In the genomic region with DNA sequence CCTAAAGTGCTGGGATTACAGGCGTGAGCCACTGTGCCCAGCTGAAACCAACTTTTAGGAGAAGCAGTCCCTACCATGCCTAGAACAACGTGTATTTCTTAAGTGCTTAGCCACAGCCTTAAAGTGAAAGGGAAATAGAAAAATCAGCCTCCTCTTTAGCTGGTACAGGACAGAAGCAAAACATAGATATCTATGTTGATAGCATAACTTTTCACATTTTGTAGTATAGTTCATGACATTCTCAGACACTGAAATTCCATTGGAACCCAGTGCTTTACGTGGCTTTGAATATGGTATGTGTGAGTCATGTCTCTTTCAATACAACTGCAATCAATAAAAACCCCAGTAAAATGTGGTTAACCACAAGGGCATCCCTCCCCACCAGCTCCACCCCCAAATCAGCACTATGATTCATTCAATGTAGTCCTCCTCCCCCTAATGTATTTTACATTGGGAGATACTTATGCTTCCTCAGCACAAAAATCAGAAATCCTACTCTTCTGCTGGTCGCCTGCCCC, we compare ENCODE assay signal across 8 cellular contexts. TPM values are rescaled to one million over a fixed set of nuclear protein-coding genes. Genes with fewer than 3 reads are reported as not detected.
A peak's percentile ranks its signal among the peaks of the same experiment; 100 is the strongest.
DNase-seq lines count a peak whose midpoint lies in the region; ATAC-seq and TF ChIP-seq lines count a peak whose summit lies in the region.

No MANE protein-coding gene starts in this region.

- peaks cover 44% of the 10 kb centered on the region for H3K27me3 Mint-ChIP-seq in activated T-helper 17 cell treated with anti-CD3 and anti-CD28 coated beads, Interleukin-2, amount 50 U/mL, for 72 hours
- H3K27me3 Mint-ChIP-seq in mesothelial cell of epicardium (ENCODE audit: low read depth) (no peaks in the 10 kb centered on the region), WTC11 (ENCODE audit: low read depth) (no peaks in the 10 kb centered on the region)

- no peaks in the 10 kb centered on the region for H3K9me3 Mint-ChIP-seq in activated T-helper 17 cell treated with anti-CD3 and anti-CD28 coated beads, Interleukin-2, amount 50 U/mL, for 72 hours
- no peaks in the 10 kb centered on the region for H3K9me3 Mint-ChIP-seq in mesothelial cell of epicardium
- no peaks in the 10 kb centered on the region for H3K9me3 Mint-ChIP-seq in WTC11

- intact Hi-C loops in heart left ventricle (cut with DNase I): no loop called here

- H3K4me3 Mint-ChIP-seq in activated T-helper 17 cell treated with anti-CD3 and anti-CD28 coated beads, Interleukin-2, amount 50 U/mL, for 72 hours: peak overlapping the region; percentile 44
- H3K4me3 Mint-ChIP-seq in mesothelial cell of epicardium: no peak overlapping the region
- H3K4me3 Mint-ChIP-seq in WTC11: no peak overlapping the region

- POLR2A ChIA-PET in WTC11 (lab: Charles Lee): no interaction called here

- TF ChIP-seq POLR2A in heart left ventricle (IDR thresholded peaks at IDR 0.05): no peak

- WGBS in heart left ventricle, 4 donors: 81 to 83% (median 82%) methylated on average over 4 of the region's 4 CpGs

- no peaks in the 10 kb centered on the region for H3K36me3 Mint-ChIP-seq in activated T-helper 17 cell treated with anti-CD3 and anti-CD28 coated beads, Interleukin-2, amount 50 U/mL, for 72 hours (ENCODE audit: low read depth)
- H3K36me3 Mint-ChIP-seq in mesothelial cell of epicardium: no peaks in the 10 kb centered on the region
- no peaks in the 10 kb centered on the region for H3K36me3 Mint-ChIP-seq in WTC11

- DNase-seq in NOMO-1 treated with dmso at 0.1 percent for 144 hours (lab: John Stamatoyannopoulos, UW; ENCODE audit: unreplicated experiment) (peak; percentile 65), mesothelial cell of epicardium (ENCODE audit: low spot score in 2 of 2, unreplicated experiment in 2 of 2) (no peak), heart left ventricle (no peak), anterior cingulate cortex (lab: John Stamatoyannopoulos, UW) (no peak), WTC11 (ENCODE audit: low spot score) (no peak)

- TF ChIP-seq CTCF in mesothelial cell of epicardium (IDR thresholded peaks at IDR 0.05; ENCODE audit: unreplicated experiment) (no peak), heart left ventricle (IDR thresholded peaks at IDR 0.05) (no peak), WTC11 (IDR thresholded peaks at IDR 0.05) (no peak)

- peaks cover 0 to 61% (median 38%) of the 10 kb centered on the region in 12 donors for H3K4me1 ChIP-seq in heart left ventricle

- H3K27ac Mint-ChIP-seq in activated T-helper 17 cell treated with anti-CD3 and anti-CD28 coated beads, Interleukin-2, amount 50 U/mL, for 72 hours: peak overlapping the region; percentile 89
- H3K27ac Mint-ChIP-seq in mesothelial cell of epicardium: peak overlapping the region; percentile 90
- H3K27ac Mint-ChIP-seq in WTC11: no peak overlapping the region

- CTCF ChIA-PET in WTC11 (lab: Charles Lee): no interaction called here

- no peaks in the 10 kb centered on the region for H3K27me3 ChIP-seq in heart left ventricle

- ATAC-seq in GM18499 (IDR thresholded peaks at IDR 0.05; ENCODE audit: insufficient read depth, unreplicated experiment): peak; percentile 79
- peak; percentile 70 for ATAC-seq in HG02678 (IDR thresholded peaks at IDR 0.05; ENCODE audit: unreplicated experiment)
- peak; percentile 96 for ATAC-seq in activated T-helper 17 cell treated with anti-CD3 and anti-CD28 coated beads, Interleukin-2, amount 50 U/mL, for 72 hours (replicated peaks)
- no peak for ATAC-seq in heart left ventricle
- ATAC-seq in WTC11: no peak

- H3K4me3 ChIP-seq in heart left ventricle: no peak overlapping the region

- no peaks in the 10 kb centered on the region for H3K36me3 ChIP-seq in heart left ventricle

- no peak overlapping the region for H3K27ac ChIP-seq in heart left ventricle

- H3K4me1 Mint-ChIP-seq in activated T-helper 17 cell treated with anti-CD3 and anti-CD28 coated beads, Interleukin-2, amount 50 U/mL, for 72 hours: peaks cover 7% of the 10 kb centered on the region
- H3K4me1 Mint-ChIP-seq in mesothelial cell of epicardium (peaks cover 80% of the 10 kb centered on the region), WTC11 (peaks cover 11% of the 10 kb centered on the region)

- H3K9me3 ChIP-seq in heart left ventricle: no peaks in the 10 kb centered on the region

TF ChIP-seq in WTC11, 78 proteins besides CTCF, POLR2A, EP300 and RAD21:
- TF ChIP-seq, protein P1, sequence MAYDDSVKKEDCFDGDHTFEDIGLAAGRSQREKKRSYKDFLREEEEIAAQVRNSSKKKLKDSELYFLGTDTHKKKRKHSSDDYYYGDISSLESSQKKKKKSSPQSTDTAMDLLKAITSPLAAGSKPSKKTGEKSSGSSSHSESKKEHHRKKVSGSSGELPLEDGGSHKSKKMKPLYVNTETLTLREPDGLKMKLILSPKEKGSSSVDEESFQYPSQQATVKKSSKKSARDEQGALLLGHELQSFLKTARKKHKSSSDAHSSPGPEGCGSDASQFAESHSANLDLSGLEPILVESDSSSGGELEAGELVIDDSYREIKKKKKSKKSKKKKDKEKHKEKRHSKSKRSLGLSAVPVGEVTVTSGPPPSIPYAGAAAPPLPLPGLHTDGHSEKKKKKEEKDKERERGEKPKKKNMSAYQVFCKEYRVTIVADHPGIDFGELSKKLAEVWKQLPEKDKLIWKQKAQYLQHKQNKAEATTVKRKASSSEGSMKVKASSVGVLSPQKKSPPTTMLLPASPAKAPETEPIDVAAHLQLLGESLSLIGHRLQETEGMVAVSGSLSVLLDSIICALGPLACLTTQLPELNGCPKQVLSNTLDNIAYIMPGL (CRISPR knock-in tag; IDR thresholded peaks at IDR 0.05): no peak
- TF ChIP-seq E2F5 (CRISPR knock-in tag; IDR thresholded peaks at IDR 0.05): no peak
- TF ChIP-seq ATF3 (CRISPR knock-in tag; conservative IDR thresholded peaks at IDR 0.05): no peak
- TF ChIP-seq ZNF263 (CRISPR knock-in tag; IDR thresholded peaks at IDR 0.05; ENCODE audit: low read depth): no peak
- TF ChIP-seq CREM (CRISPR knock-in tag; IDR thresholded peaks at IDR 0.05): no peak
- TF ChIP-seq USF2 (CRISPR knock-in tag; IDR thresholded peaks at IDR 0.05): no peak

RNA-seq across cellular contexts. Expression of gene TGFB2, which starts 32.1 kb away (rescaled TPM):
- not detected for total RNA-seq in activated T-helper 17 cell treated with anti-CD3 and anti-CD28 coated beads, Interleukin-2, amount 50 U/mL, for 72 hours
- total RNA-seq in mesothelial cell of epicardium: 45.3 to 51.0 TPM (median 50.6 TPM) in 3 replicates
- 10 to 100 TPM in 4 of 9 donors, 1 to 10 TPM in 5; 1.6 to 23.6 (median 6.6) TPM for total RNA-seq in heart left ventricle
- polyA plus RNA-seq in heart left ventricle: 1 to 10 TPM in 1 of 2 donors, under 1 TPM in 1; 0.76 to 2.3 TPM
- 1.0 to 2.5 TPM (median 1.5 TPM) in 3 replicates for total RNA-seq in WTC11 (2021)

Comparison
In these comparisons a context has a peak if more than half of its experiments do, and no peak if none do; other contexts are left out.
1. ATAC-seq: peak in GM18499 (single experiment), HG02678 (single experiment) and activated T-helper 17 cell treated with anti-CD3 and anti-CD28 coated beads, Interleukin-2, amount 50 U/mL, for 72 hours (single experiment); none in heart left ventricle (0 of 4) and WTC11 (single experiment).